Comparison of ENCODE assay signal across 8 cellular contexts in the genomic region with DNA sequence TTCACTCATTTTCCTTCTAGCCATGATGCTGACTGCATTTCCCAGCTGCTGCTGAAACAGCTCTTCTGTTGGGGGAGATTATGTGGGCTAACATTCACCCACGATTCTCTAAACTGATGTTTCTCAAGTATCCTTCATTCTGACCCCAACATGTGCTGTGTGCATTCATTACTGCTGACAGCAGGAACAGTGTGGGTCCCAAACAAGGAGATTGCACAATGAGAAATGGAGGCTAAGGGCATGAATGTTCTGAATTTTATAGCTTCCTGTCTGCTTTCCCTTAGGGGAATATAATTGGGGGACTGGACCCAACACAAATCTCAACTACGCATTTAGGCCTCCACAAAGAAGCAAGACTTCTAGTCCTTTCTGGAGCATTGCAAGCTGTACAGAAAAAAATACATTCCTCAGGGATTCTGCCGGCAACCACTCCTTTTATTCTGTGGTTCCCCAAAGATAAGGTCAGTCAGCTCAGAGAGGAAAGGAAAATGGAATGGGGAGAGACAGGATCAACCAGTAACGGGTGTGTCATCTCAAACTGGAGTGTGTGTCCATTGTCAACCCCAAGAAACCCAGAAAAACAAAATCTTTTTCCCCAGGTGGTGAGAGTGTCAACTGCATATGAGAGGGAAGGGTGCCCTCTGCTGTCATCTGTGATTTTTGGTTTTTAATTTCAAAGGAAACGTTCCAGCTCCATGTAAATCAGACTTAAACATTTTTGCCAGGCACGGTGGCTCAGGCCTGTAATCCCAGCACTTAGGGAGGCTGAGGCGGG.
A peak's percentile ranks its signal among the peaks of the same experiment; 100 is the strongest.
DNase-seq lines count a peak whose midpoint lies in the region; ATAC-seq and TF ChIP-seq lines count a peak whose summit lies in the region.

No MANE protein-coding gene starts in this region.

- DNase-seq in DMS 273 (lab: John Stamatoyannopoulos, UW; ENCODE audit: unreplicated experiment) (peak; percentile 85), NCI-H128 (lab: John Stamatoyannopoulos, UW; ENCODE audit: unreplicated experiment) (peak; percentile 16), T-helper 17 cell (peak in 1 of 3 donors; percentile 24), choroid plexus epithelial cell (ENCODE audit: low read depth) (peak; percentile 92), left colon (peak in 1 of 2 donors; percentile 49)
- peak; percentile 19 to 27 for DNase-seq in stimulated activated CD4-positive, alpha-beta T cell treated with anti-CD3 and anti-CD28 coated beads, Interleukin-2, amount 100 ng/mL, for 48 hours

- peak; percentile 53 for ATAC-seq in GM21576 (IDR thresholded peaks at IDR 0.05; ENCODE audit: unreplicated experiment)
- ATAC-seq in T-helper 17 cell: peak; percentile 77
- peak; percentile 61 for ATAC-seq in left colon
- no peak for ATAC-seq in HG02623 (IDR thresholded peaks at IDR 0.05; ENCODE audit: unreplicated experiment)

- H3K27ac Mint-ChIP-seq in T-helper 17 cell: peak overlapping the region; percentile 73

- no peaks in the 10 kb centered on the region for H3K9me3 ChIP-seq in T-helper 17 cell (ENCODE audit: control insufficient read depth, low read length, poor library complexity, severe bottlenecking)

- peaks cover 6% of the 10 kb centered on the region for H3K4me1 Mint-ChIP-seq in T-helper 17 cell

- H3K4me3 ChIP-seq in choroid plexus epithelial cell (ENCODE audit: low read depth, low read length): no peak overlapping the region

- H3K4me3 Mint-ChIP-seq in T-helper 17 cell: no peak overlapping the region

- no peaks in the 10 kb centered on the region for H3K36me3 Mint-ChIP-seq in T-helper 17 cell (ENCODE audit: low read depth)

- intact Hi-C loops in left colon (cut with DNase I, micrococcal nuclease): loop anchor here in 1 of 2 donors (5.0 to 10.0 kb wide), 2 partner anchors 513 to 541 kb away; a partner anchor contains a TSS

- peak; percentile 54 for TF ChIP-seq CTCF in choroid plexus epithelial cell (conservative IDR thresholded peaks at IDR 0.05; ENCODE audit: low read depth, low read length)

- H3K27me3 Mint-ChIP-seq in T-helper 17 cell: no peaks in the 10 kb centered on the region
